Comparison of ENCODE assay signal across 25 cellular contexts in the genomic region with DNA sequence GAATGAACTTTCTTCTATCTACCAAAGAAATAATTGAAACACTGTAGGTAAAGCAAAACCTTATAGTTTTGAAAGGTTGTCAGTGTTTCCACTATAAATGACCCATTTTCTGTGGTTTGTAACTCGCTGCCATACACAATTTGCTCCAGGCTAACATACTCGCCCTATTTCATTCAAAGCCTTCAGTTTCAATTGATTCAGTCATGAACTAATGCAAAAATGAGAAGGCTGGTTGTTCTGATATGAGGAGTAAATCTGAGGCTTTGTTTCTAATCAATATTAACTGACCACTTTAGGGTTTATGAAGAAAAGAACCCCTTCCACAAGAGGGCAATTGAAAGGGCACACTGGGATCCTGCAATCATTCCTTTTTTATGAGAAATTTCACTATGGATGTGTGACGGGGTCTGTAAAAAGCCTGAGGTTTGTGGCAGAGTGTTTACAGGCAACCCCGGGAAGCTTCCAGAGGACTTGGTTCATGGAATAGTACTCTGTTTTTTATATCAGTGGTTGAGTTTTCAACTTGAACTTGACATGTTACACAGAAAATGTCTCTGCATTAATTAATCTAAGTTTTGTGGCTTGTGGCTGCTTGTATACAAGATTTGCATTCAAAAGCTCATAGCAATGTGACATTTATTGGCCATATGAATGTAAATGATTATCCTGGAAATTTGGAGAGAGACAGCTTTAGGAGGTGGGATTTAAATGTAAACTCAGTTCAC.
"Had no signal": no experiment of that assay in that cellular context is flagged by ENCODE, and none has a peak within 500 bp of the region (broad histone marks: within the 10 kb centered on the region; RNA-seq: fewer than 3 reads in every experiment).

No MANE protein-coding gene starts in this region.

- DNase-seq: activated CD4-positive, alpha-beta T cell treated with anti-CD3 and anti-CD28 coated beads for 48 hours; activated CD4-positive, alpha-beta T cell treated with anti-CD3 and anti-CD28 coated beads, Interleukin-2, amount 50 U/mL, for 48 hours; activated CD8-positive, alpha-beta memory T cell treated with anti-CD3 and anti-CD28 coated beads for 24 hours; activated effector memory CD4-positive, alpha-beta T cell treated with Interleukin-2 at 50 U/mL for 16 hours; activated naive CD4-positive, alpha-beta T cell treated with Interleukin-2 at 50 U/mL for 16 hours; adrenal gland; aorta; dorsolateral prefrontal cortex; effector memory CD4-positive, alpha-beta T cell; erythroblast; head of caudate nucleus; hippocampal formation; left cardiac atrium; mammary epithelial cell; naive B cell; nucleus accumbens; right cardiac atrium; spleen; stimulated activated CD4-positive, alpha-beta T cell treated with anti-CD3 and anti-CD28 coated beads, Interleukin-4, amount 100 ng/mL, for 1 hour; stimulated activated naive CD8-positive, alpha-beta T cell treated with anti-CD3 and anti-CD28 coated beads, Interleukin-15, Interleukin-2, amounts not matched to agents 100 U/mL and 50 U/mL, for 24 hours; T-helper 9 cell; trophoblast cell had no signal

- ATAC-seq: left cardiac atrium; right cardiac atrium; stimulated activated naive CD8-positive, alpha-beta T cell treated with anti-CD3 and anti-CD28 coated beads, Interleukin-15, Interleukin-2, amounts not matched to agents 100 U/mL and 50 U/mL, for 24 hours had no signal

- H3K4me3 ChIP-seq: adrenal gland, cardiac muscle cell, coronary artery, dorsolateral prefrontal cortex, spleen, thoracic aorta had no signal

- H3K27ac ChIP-seq: adrenal gland, cardiac muscle cell, coronary artery, dorsolateral prefrontal cortex, spleen, thoracic aorta had no signal

- H3K27me3 ChIP-seq: adrenal gland, cardiac muscle cell, spleen had no signal

- H3K9me3 ChIP-seq: adrenal gland, spleen, thoracic aorta had no signal
